31 cellular contexts compared by ENCODE assay signal in genomic region chr14:29098625-29099024, GRCh38.
"Had no signal": no experiment of that assay in that cellular context is flagged by ENCODE, and none has a peak within 500 bp of the region (broad histone marks: within the 10 kb centered on the region; RNA-seq: fewer than 3 reads in every experiment).

No MANE protein-coding gene starts in this region.

- ATAC-seq: activated CD8-positive, alpha-beta memory T cell treated with anti-CD3 and anti-CD28 coated beads, Interleukin-2, amount 10 ng/mL, durations not matched to agents 7 days and 5 days; activated naive CD8-positive, alpha-beta T cell treated with anti-CD3 and anti-CD28 coated beads, Interleukin-2, amount 50 U/mL, for 24 hours had no signal

- H3K27me3 Mint-ChIP-seq: activated CD4-positive, alpha-beta memory T cell treated with anti-CD3 and anti-CD28 coated beads, Interleukin-2, amount 10 ng/mL, durations not matched to agents 7 days and 5 days; activated CD8-positive, alpha-beta memory T cell treated with anti-CD3 and anti-CD28 coated beads, Interleukin-2, amount 10 ng/mL, durations not matched to agents 7 days and 5 days; activated naive CD4-positive, alpha-beta T cell treated with anti-CD3 and anti-CD28 coated beads, Interleukin-2, amount 10 ng/mL, durations not matched to agents 7 days and 5 days; activated naive CD8-positive, alpha-beta T cell; activated naive CD8-positive, alpha-beta T cell treated with anti-CD3 and anti-CD28 coated beads, Interleukin-2, amount 50 U/mL, for 24 hours; IgD-negative memory B cell had no signal

- DNase-seq: activated CD4-positive, alpha-beta memory T cell treated with anti-CD3 and anti-CD28 coated beads, Interleukin-2, amount 10 ng/mL, durations not matched to agents 7 days and 5 days; activated CD4-positive, alpha-beta T cell treated with anti-CD3 and anti-CD28 coated beads for 1 hour; activated CD4-positive, alpha-beta T cell treated with anti-CD3 and anti-CD28 coated beads for 48 hours; activated CD4-positive, CD25-positive, alpha-beta regulatory T cell; activated CD8-positive, alpha-beta memory T cell treated with anti-CD3 and anti-CD28 coated beads for 24 hours; activated CD8-positive, alpha-beta memory T cell treated with anti-CD3 and anti-CD28 coated beads, Interleukin-2, amount 10 ng/mL, durations not matched to agents 7 days and 5 days; activated CD8-positive, alpha-beta memory T cell treated with anti-CD3 and anti-CD28 coated beads, Interleukin-2, amount 50 U/mL, for 48 hours; activated effector memory CD4-positive, alpha-beta T cell treated with Interleukin-2 at 50 U/mL for 16 hours; activated naive CD4-positive, alpha-beta T cell treated with anti-CD3 and anti-CD28 coated beads, Interleukin-2, amount 10 ng/mL, durations not matched to agents 7 days and 5 days; activated naive CD8-positive, alpha-beta T cell treated with anti-CD3 and anti-CD28 coated beads, Interleukin-2, amount 50 U/mL, for 24 hours; activated T-cell treated with anti-CD3 and anti-CD28 coated beads, Interleukin-2, amount 50 U/mL, for 48 hours; aorta; Karpas-422; KBM-7; NCI-H1105; NCI-H1436 treated with DMSO at 0.1 percent for 48 hours; NCI-H1694 treated with DMSO at 0.1 percent for 48 hours; NCI-H2029; NCI-H345; NCI-H524 treated with DMSO at 0.1 percent for 48 hours; NCI-H748 treated with DMSO at 0.1 percent for 48 hours; OCI-M1; Right ventricle myocardium superior; SW 1271; T-helper 1 cell; T-helper 2 cell; T-helper 9 cell; WERI-Rb-1 had no signal

- H3K4me1 Mint-ChIP-seq: activated CD4-positive, alpha-beta memory T cell treated with anti-CD3 and anti-CD28 coated beads, Interleukin-2, amount 10 ng/mL, durations not matched to agents 7 days and 5 days; activated CD8-positive, alpha-beta memory T cell treated with anti-CD3 and anti-CD28 coated beads, Interleukin-2, amount 10 ng/mL, durations not matched to agents 7 days and 5 days; activated naive CD4-positive, alpha-beta T cell treated with anti-CD3 and anti-CD28 coated beads, Interleukin-2, amount 10 ng/mL, durations not matched to agents 7 days and 5 days; activated naive CD8-positive, alpha-beta T cell treated with anti-CD3 and anti-CD28 coated beads, Interleukin-2, amount 50 U/mL, for 24 hours; IgD-negative memory B cell had no signal

- H3K27me3 ChIP-seq: cardiac muscle cell had no signal

- H3K4me3 ChIP-seq: cardiac muscle cell had no signal

- H3K27ac Mint-ChIP-seq: activated CD4-positive, alpha-beta memory T cell treated with anti-CD3 and anti-CD28 coated beads, Interleukin-2, amount 10 ng/mL, durations not matched to agents 7 days and 5 days; activated CD8-positive, alpha-beta memory T cell treated with anti-CD3 and anti-CD28 coated beads, Interleukin-2, amount 10 ng/mL, durations not matched to agents 7 days and 5 days; activated naive CD4-positive, alpha-beta T cell treated with anti-CD3 and anti-CD28 coated beads, Interleukin-2, amount 10 ng/mL, durations not matched to agents 7 days and 5 days; activated naive CD8-positive, alpha-beta T cell; activated naive CD8-positive, alpha-beta T cell treated with anti-CD3 and anti-CD28 coated beads, Interleukin-2, amount 50 U/mL, for 24 hours; IgD-negative memory B cell had no signal

- H3K4me3 Mint-ChIP-seq: activated CD4-positive, alpha-beta memory T cell treated with anti-CD3 and anti-CD28 coated beads, Interleukin-2, amount 10 ng/mL, durations not matched to agents 7 days and 5 days; activated CD8-positive, alpha-beta memory T cell treated with anti-CD3 and anti-CD28 coated beads, Interleukin-2, amount 10 ng/mL, durations not matched to agents 7 days and 5 days; activated naive CD4-positive, alpha-beta T cell treated with anti-CD3 and anti-CD28 coated beads, Interleukin-2, amount 10 ng/mL, durations not matched to agents 7 days and 5 days; activated naive CD8-positive, alpha-beta T cell; activated naive CD8-positive, alpha-beta T cell treated with anti-CD3 and anti-CD28 coated beads, Interleukin-2, amount 50 U/mL, for 24 hours; IgD-negative memory B cell had no signal

- H3K27ac ChIP-seq: cardiac muscle cell, WERI-Rb-1 had no signal

- H3K36me3 Mint-ChIP-seq: activated CD8-positive, alpha-beta memory T cell treated with anti-CD3 and anti-CD28 coated beads, Interleukin-2, amount 10 ng/mL, durations not matched to agents 7 days and 5 days; activated naive CD4-positive, alpha-beta T cell treated with anti-CD3 and anti-CD28 coated beads, Interleukin-2, amount 10 ng/mL, durations not matched to agents 7 days and 5 days; activated naive CD8-positive, alpha-beta T cell; IgD-negative memory B cell had no signal

- H3K36me3 ChIP-seq: cardiac muscle cell, WERI-Rb-1 had no signal
